Comparison of ENCODE assay signal across 19 cellular contexts in the genomic region with DNA sequence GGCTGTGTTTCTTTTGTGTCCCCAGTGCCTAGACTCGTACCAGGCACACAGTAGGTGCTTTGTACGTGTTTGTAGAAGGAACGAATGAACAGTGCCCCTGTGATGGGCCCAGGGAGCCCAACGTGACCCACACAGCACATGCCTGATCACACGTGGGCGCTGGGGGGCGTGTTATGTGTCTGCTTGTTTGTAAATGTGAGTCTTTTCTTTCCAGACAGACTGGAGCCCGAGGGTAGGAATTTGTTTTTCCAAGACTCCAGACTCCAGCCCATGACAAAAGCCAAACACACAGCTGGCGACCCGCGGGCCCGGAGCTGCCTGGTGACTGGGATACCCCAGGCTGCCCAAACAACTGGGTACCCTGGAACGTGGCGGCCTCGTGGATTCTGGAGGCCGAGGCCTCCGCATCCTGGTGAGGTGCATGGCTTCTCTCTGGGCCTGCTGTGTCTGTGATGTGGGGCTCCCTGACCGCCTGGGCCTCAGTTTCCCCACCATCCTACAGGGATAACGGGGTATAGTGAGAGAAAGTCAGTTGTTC. TPM values are rescaled to one million over a fixed set of nuclear protein-coding genes. Genes with fewer than 3 reads are reported as not detected.
DNase-seq lines count a peak whose midpoint lies in the region; TF ChIP-seq lines count a peak whose summit lies in the region.
"Had no signal": no experiment of that assay in that cellular context is flagged by ENCODE, and none has a peak within 500 bp of the region (broad histone marks: within the 10 kb centered on the region; RNA-seq: fewer than 3 reads in every experiment).

No MANE protein-coding gene starts in this region.

- peak overlapping the region; percentile 77 for H3K4me2 ChIP-seq in OCI-LY7 (ENCODE audit: low read length)

- no peaks in the 10 kb centered on the region for H3K9me2 ChIP-seq in OCI-LY7 (ENCODE audit: insufficient read depth, low read length)

- DNase-seq in NCI-H1694 treated with DMSO at 0.1 percent for 48 hours (lab: John Stamatoyannopoulos, UW) (peak; percentile 35), NCI-H1694 (lab: John Stamatoyannopoulos, UW) (no peak), ELF-1 (ENCODE audit: low read depth, low spot score) (peak; percentile 90), OCI-LY7 (ENCODE audit: low spot score) (peak; percentile 54), erythroblast (lab: John Stamatoyannopoulos, UW) (peak; percentile 34 to 44), NCI-H2227 (lab: John Stamatoyannopoulos, UW; ENCODE audit: unreplicated experiment) (no peak), GM20000 (ENCODE audit: low spot score) (no peak), DMS79 treated with DMSO at 0.1 percent for 48 hours (lab: John Stamatoyannopoulos, UW) (no peak)
- DNase-seq: 8988T, C1 segment of cervical spinal cord, MG63, NCI-H1092 treated with DMSO at 0.1 percent for 48 hours, NCI-H774, Peyer's patch, SHP77 had no signal

- no TSS peak for BruUV-seq in OCI-LY7 (replicated peaks; lab: Mats Ljungman, UMichigan)

- CTCF ChIA-PET in OCI-LY7 (lab: Charles Lee; ENCODE audit: unreplicated experiment) = interaction anchor here (1.8 kb wide), 1 partner anchor 10 kb away, joined by 5 read pairs; no protein-coding TSS in a partner anchor

- intact Hi-C loops in OCI-LY7 (cut with micrococcal nuclease; ENCODE audit: unreplicated experiment) = loop anchor here (1.0 to 5.0 kb wide), 3 partner anchors 24 to 105 kb away; no protein-coding TSS in a partner anchor

- peaks cover 1% of the 10 kb centered on the region for H3K9me3 ChIP-seq in OCI-LY7 (ENCODE audit: low read length)
- H3K9me3 ChIP-seq: MG63, Peyer's patch had no signal

- no peaks in the 10 kb centered on the region for H3K36me3 ChIP-seq in OCI-LY7 (ENCODE audit: insufficient read depth, low read length)
- H3K36me3 ChIP-seq: MG63, Peyer's patch had no signal

- peaks cover 50% of the 10 kb centered on the region for H3K4me1 ChIP-seq in OCI-LY7 (ENCODE audit: insufficient read depth, low read length, poor library complexity, severe bottlenecking)

- POLR2A ChIA-PET in OCI-LY7 (lab: Charles Lee) = interaction anchor here (2.4 kb wide), 1 partner anchor 15 kb away, joined by 22 read pairs; a partner anchor contains a TSS

- TF ChIP-seq POLR2A in erythroblast (IDR thresholded peaks at IDR 0.05; ENCODE audit: low read length) = no peak

- peak; percentile 72 for TF ChIP-seq CTCF in OCI-LY7 (conservative IDR thresholded peaks at IDR 0.05; ENCODE audit: low read length)
- no peak for TF ChIP-seq CTCF in GM20000 (IDR thresholded peaks at IDR 0.05; ENCODE audit: extremely low read depth, missing control alignments)

- H3K27ac ChIP-seq in OCI-LY7 (ENCODE audit: low read depth, low read length, poor library complexity, severe bottlenecking) = peak overlapping the region; percentile 99
- H3K27ac ChIP-seq: KMS-11 had no signal

- H3K79me2 ChIP-seq in OCI-LY7 (ENCODE audit: insufficient read depth, low read depth, low read length) = no peaks in the 10 kb centered on the region

- peak overlapping the region; percentile 26; the same call in 1 of the 2 replicates for H2AFZ ChIP-seq in OCI-LY7 (ENCODE audit: low read length)

- no peaks in the 10 kb centered on the region for H4K20me1 ChIP-seq in OCI-LY7 (ENCODE audit: insufficient read depth, low read length)

- H3K4me3 ChIP-seq in OCI-LY7 (ENCODE audit: low read depth, low read length, poor library complexity, severe bottlenecking) = peak overlapping the region; percentile 43
- H3K4me3 ChIP-seq: GM12878, GM23338, MG63 had no signal

RNA-seq across cellular contexts. Expression of a gene that starts 14.9 kb away (rescaled TPM):
- 1.1 and 2.2 TPM in 2 replicates for total RNA-seq in OCI-LY7 (2014; rRNA removed; shearing (Covaris generic))
- 30.8 and 48.0 TPM in 2 replicates for total RNA-seq in OCI-LY7 (2022)
- total RNA-seq: NCI-H460 had no signal

Comparison
In these comparisons a context has a peak if more than half of its experiments do, and no peak if none do; other contexts are left out.
1. DNase-seq: peak in NCI-H1694 treated with DMSO at 0.1 percent for 48 hours (single experiment), ELF-1 (single experiment), OCI-LY7 (single experiment) and erythroblast (2 of 2); none in NCI-H1694 (single experiment), NCI-H2227 (single experiment), GM20000 (single experiment) and DMS79 treated with DMSO at 0.1 percent for 48 hours (single experiment).